Comparison of ENCODE assay signal across 8 cellular contexts in the genomic region with DNA sequence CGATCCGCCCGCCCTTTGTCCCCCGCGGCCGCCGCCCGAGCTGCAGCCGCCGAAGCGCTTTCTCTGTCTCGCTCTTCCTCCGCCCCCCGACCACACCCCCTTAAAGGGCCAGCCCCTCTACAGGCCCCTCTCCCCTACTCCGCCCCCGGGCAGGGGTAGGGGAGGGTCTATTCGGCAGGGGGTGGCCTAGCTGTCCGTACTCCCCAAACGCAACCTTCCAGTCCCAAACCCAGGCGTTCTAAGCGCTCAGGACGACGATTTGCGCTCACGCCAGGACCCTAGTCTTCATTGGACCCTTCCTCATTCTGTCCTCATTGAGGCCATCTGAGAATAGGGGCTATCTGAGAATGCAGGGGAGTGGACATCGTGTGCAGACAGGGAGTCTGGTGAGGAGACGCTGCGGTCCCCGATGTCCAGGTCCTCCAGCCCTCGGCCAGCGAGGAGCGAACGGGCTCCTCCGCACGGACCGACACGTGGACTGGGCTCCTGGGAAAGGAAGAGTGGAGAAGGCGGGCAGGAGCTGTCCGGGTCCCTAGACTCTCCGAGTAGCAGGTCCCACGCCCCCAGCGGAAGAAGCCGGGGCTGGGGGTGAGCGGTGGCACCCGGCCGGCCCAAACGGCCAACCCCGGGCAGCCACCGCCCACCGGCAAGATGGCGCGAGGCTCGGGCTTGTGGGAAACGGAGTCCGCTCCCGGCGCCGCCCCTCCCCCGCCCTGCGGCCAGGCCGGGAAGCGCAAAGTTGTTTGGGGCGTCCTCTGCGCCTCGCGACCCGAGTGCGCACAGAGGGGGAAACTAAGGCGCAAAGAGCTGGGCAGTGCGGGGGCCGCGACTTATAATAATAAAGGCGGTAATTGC. TPM values are rescaled to one million over a fixed set of nuclear protein-coding genes. Genes with fewer than 3 reads are reported as not detected.
DNase-seq lines count a peak whose midpoint lies in the region; ATAC-seq and TF ChIP-seq lines count a peak whose summit lies in the region.

Gene PPP1R14B, minus strand, starts transcription at position 70 of the 855 bp plus-strand sequence. CDS start 270 bp downstream, outside the sequence.

- DNase-seq in A673 (ENCODE audit: low spot score) (peak; percentile 95), RPMI7951 (ENCODE audit: low read depth) (peak; percentile 87), esophagus squamous epithelium (lab: John Stamatoyannopoulos, UW) (peak; percentile 43)
- DNase-seq in activated T-helper 1 cell treated with anti-CD3 and anti-CD28 coated beads, Interleukin-12 subunit alpha, Interleukin-12 subunit beta, Interleukin-2, Interleukin-4 antibody, amounts not matched to agents 30 ng/mL and 10 ng/mL and 1 ng/mL, durations not matched to agents 14 hours and 24 hours and 36 hours (ENCODE audit: low spot score) = peak; percentile 79

- H3K27me3 ChIP-seq in A673 (replicated peaks; ENCODE audit: insufficient read depth, low read depth, low read length, poor library complexity) (no peaks in the 10 kb centered on the region), esophagus squamous epithelium (no peaks in the 10 kb centered on the region), muscle layer of colon (ENCODE audit: control insufficient read depth in 1 of 2, insufficient read depth in 2 of 2, low read length in 2 of 2) (no peaks in the 10 kb centered on the region)

- POLR2A ChIA-PET in A673 (lab: Charles Lee; ENCODE audit: low non-redundant PET) = no interaction called here

- H3K9me3 ChIP-seq in A673 (ENCODE audit: low read depth, low read length, poor library complexity, severe bottlenecking) (no peaks in the 10 kb centered on the region), KOPT-K1 (ENCODE audit: insufficient read depth, low read length, poor library complexity, severe bottlenecking) (no peaks in the 10 kb centered on the region), esophagus squamous epithelium (no peaks in the 10 kb centered on the region), muscle layer of colon (ENCODE audit: low read length) (no peaks in the 10 kb centered on the region)

- peak within 1 kb of the TSS; percentile 94 for H3K4me3 Mint-ChIP-seq in activated T-helper 1 cell treated with anti-CD3 and anti-CD28 coated beads, Interleukin-12 subunit alpha, Interleukin-12 subunit beta, Interleukin-2, Interleukin-4 antibody, amounts not matched to agents 30 ng/mL and 10 ng/mL and 1 ng/mL, durations not matched to agents 14 hours and 24 hours and 36 hours
- H3K4me3 Mint-ChIP-seq in stimulated activated memory B cell treated with anti-CD40 and anti-IgM and Interleukin-4, amounts not matched to agents 10 μg/mL and 1 μg/mL and 100 μg/mL, for 72 hours = peak within 1 kb of the TSS; percentile 95

- no peaks in the 10 kb centered on the region for H3K9me3 Mint-ChIP-seq in activated T-helper 1 cell treated with anti-CD3 and anti-CD28 coated beads, Interleukin-12 subunit alpha, Interleukin-12 subunit beta, Interleukin-2, Interleukin-4 antibody, amounts not matched to agents 30 ng/mL and 10 ng/mL and 1 ng/mL, durations not matched to agents 14 hours and 24 hours and 36 hours
- no peaks in the 10 kb centered on the region for H3K9me3 Mint-ChIP-seq in stimulated activated memory B cell treated with anti-CD40 and anti-IgM and Interleukin-4, amounts not matched to agents 10 μg/mL and 1 μg/mL and 100 μg/mL, for 72 hours

- peak within 1 kb of the TSS; percentile 84 for H3K9ac ChIP-seq in muscle layer of colon (ENCODE audit: low read length)

- intact Hi-C loops in A673 (cut with micrococcal nuclease; ENCODE audit: unreplicated experiment) (loop anchor here (5.0 kb wide), 1 partner anchor 40 kb away; the partner anchor contains the start of gene FERMT3), esophagus squamous epithelium (cut with DNase I) (no loop called here)
- intact Hi-C loops in activated T-helper 1 cell treated with anti-CD3 and anti-CD28 coated beads, Interleukin-12 subunit alpha, Interleukin-12 subunit beta, Interleukin-2, Interleukin-4 antibody, amounts not matched to agents 30 ng/mL and 10 ng/mL and 1 ng/mL, durations not matched to agents 14 hours and 24 hours and 36 hours (cut with micrococcal nuclease) = loop anchor here (1.0 kb wide), 4 partner anchors 17 to 58 kb away; partner anchors contain the start of genes DNAJC4 and ESRRA

- peak; percentile 38 for ATAC-seq in GM19035 (IDR thresholded peaks at IDR 0.05; ENCODE audit: unreplicated experiment)
- ATAC-seq in stimulated activated memory B cell treated with anti-CD40 and anti-IgM and Interleukin-4, amounts not matched to agents 10 μg/mL and 1 μg/mL and 100 μg/mL, for 72 hours = peak; percentile 72

- TF ChIP-seq CTCF in A673 (conservative IDR thresholded peaks at IDR 0.05; ENCODE audit: low read depth, low read length) (no peak), esophagus squamous epithelium (IDR thresholded peaks at IDR 0.05) (peak in 4 of 6 experiments; percentile 17 to 35 (median 28))

- CTCF ChIA-PET in A673 (lab: Charles Lee) = interaction anchor here (0.6 kb wide), 1 partner anchor 43 kb away, joined by 3 read pairs; no protein-coding TSS in a partner anchor

- H3K36me3 ChIP-seq in A673 (ENCODE audit: insufficient read depth, low read length, poor library complexity, severe bottlenecking) (peaks cover 12% of the 10 kb centered on the region), KOPT-K1 (ENCODE audit: insufficient read depth, low read length) (peaks cover 18% of the 10 kb centered on the region), esophagus squamous epithelium (peaks cover 0 to 26% (median 0%) of the 10 kb centered on the region in 3 donors), muscle layer of colon (ENCODE audit: insufficient read depth, low read length) (peaks cover 13% of the 10 kb centered on the region)

- H3K4me1 Mint-ChIP-seq in activated T-helper 1 cell treated with anti-CD3 and anti-CD28 coated beads, Interleukin-12 subunit alpha, Interleukin-12 subunit beta, Interleukin-2, Interleukin-4 antibody, amounts not matched to agents 30 ng/mL and 10 ng/mL and 1 ng/mL, durations not matched to agents 14 hours and 24 hours and 36 hours (ENCODE audit: low read depth) = peaks cover 29% of the 10 kb centered on the region
- H3K4me1 Mint-ChIP-seq in stimulated activated memory B cell treated with anti-CD40 and anti-IgM and Interleukin-4, amounts not matched to agents 10 μg/mL and 1 μg/mL and 100 μg/mL, for 72 hours = peaks cover 64% of the 10 kb centered on the region

- peaks cover 1% of the 10 kb centered on the region for H3K27me3 Mint-ChIP-seq in activated T-helper 1 cell treated with anti-CD3 and anti-CD28 coated beads, Interleukin-12 subunit alpha, Interleukin-12 subunit beta, Interleukin-2, Interleukin-4 antibody, amounts not matched to agents 30 ng/mL and 10 ng/mL and 1 ng/mL, durations not matched to agents 14 hours and 24 hours and 36 hours (ENCODE audit: insufficient read depth)
- H3K27me3 Mint-ChIP-seq in stimulated activated memory B cell treated with anti-CD40 and anti-IgM and Interleukin-4, amounts not matched to agents 10 μg/mL and 1 μg/mL and 100 μg/mL, for 72 hours = no peaks in the 10 kb centered on the region

- H3K4me3 ChIP-seq in A673 (ENCODE audit: low read depth, low read length, poor library complexity, severe bottlenecking) = peak within 1 kb of the TSS; percentile 99
- peak within 1 kb of the TSS; percentile 46 to 88 (median 83) for H3K4me3 ChIP-seq in esophagus squamous epithelium
- H3K4me3 ChIP-seq in muscle layer of colon (ENCODE audit: low read depth in 1 of 2, low read length in 2 of 2) = peak within 1 kb of the TSS; percentile 72 to 100

- BruUV-seq in A673 (replicated peaks; lab: Mats Ljungman, UMichigan) = no TSS peak

- peak within 1 kb of the TSS; percentile 94 for H3K27ac Mint-ChIP-seq in activated T-helper 1 cell treated with anti-CD3 and anti-CD28 coated beads, Interleukin-12 subunit alpha, Interleukin-12 subunit beta, Interleukin-2, Interleukin-4 antibody, amounts not matched to agents 30 ng/mL and 10 ng/mL and 1 ng/mL, durations not matched to agents 14 hours and 24 hours and 36 hours
- H3K27ac Mint-ChIP-seq in stimulated activated memory B cell treated with anti-CD40 and anti-IgM and Interleukin-4, amounts not matched to agents 10 μg/mL and 1 μg/mL and 100 μg/mL, for 72 hours = peak within 1 kb of the TSS; percentile 88

- peaks cover 32% of the 10 kb centered on the region for H3K4me1 ChIP-seq in A673 (ENCODE audit: insufficient read depth, low read length, poor library complexity, severe bottlenecking)
- H3K4me1 ChIP-seq in esophagus squamous epithelium = peaks cover 46 to 79% (median 58%) of the 10 kb centered on the region in 3 donors
- H3K4me1 ChIP-seq in muscle layer of colon (ENCODE audit: insufficient read depth, low read length) = peaks cover 27% of the 10 kb centered on the region

- H3K27ac ChIP-seq in A673 (ENCODE audit: low read depth, low read length, poor library complexity, severe bottlenecking) (peak within 1 kb of the TSS; percentile 92), KOPT-K1 (ENCODE audit: low read depth, low read length, poor library complexity, severe bottlenecking) (peak within 1 kb of the TSS; percentile 87), esophagus squamous epithelium (peak within 1 kb of the TSS; percentile 89 to 100 (median 92)), muscle layer of colon (ENCODE audit: low read depth, low read length) (peak within 1 kb of the TSS; percentile 86)

- 0 to 1% methylated on average over 13 to 29 of the region's 73 CpGs for WGBS in esophagus squamous epithelium, 2 donors

- peaks cover 4% of the 10 kb centered on the region for H3K36me3 Mint-ChIP-seq in activated T-helper 1 cell treated with anti-CD3 and anti-CD28 coated beads, Interleukin-12 subunit alpha, Interleukin-12 subunit beta, Interleukin-2, Interleukin-4 antibody, amounts not matched to agents 30 ng/mL and 10 ng/mL and 1 ng/mL, durations not matched to agents 14 hours and 24 hours and 36 hours (ENCODE audit: low read depth)
- H3K36me3 Mint-ChIP-seq in stimulated activated memory B cell treated with anti-CD40 and anti-IgM and Interleukin-4, amounts not matched to agents 10 μg/mL and 1 μg/mL and 100 μg/mL, for 72 hours = peaks cover 18% of the 10 kb centered on the region

- TF ChIP-seq POLR2A in esophagus squamous epithelium (IDR thresholded peaks at IDR 0.05) = peak in 1 of 4 donors; percentile 51

RNA-seq across cellular contexts. Expression of gene PPP1R14B, which starts in this region (rescaled TPM):
- total RNA-seq in A673 (2021) (378 and 402 TPM in 2 replicates), esophagus squamous epithelium (100 to 1,000 TPM; 137 to 279 (median 203) TPM)
- 418 and 531 TPM in 2 replicates for total RNA-seq in RPMI7951 (2014; rRNA removed; shearing (Covaris generic))
- 238 and 248 TPM in 2 replicates for total RNA-seq in activated T-helper 1 cell treated with anti-CD3 and anti-CD28 coated beads, Interleukin-12 subunit alpha, Interleukin-12 subunit beta, Interleukin-2, Interleukin-4 antibody, amounts not matched to agents 30 ng/mL and 10 ng/mL and 1 ng/mL, durations not matched to agents 14 hours and 24 hours and 36 hours

Comparison
In these comparisons a context has a peak if more than half of its experiments do, and no peak if none do; other contexts are left out.
1. Peak in every context shown above with its lines: DNase-seq, ATAC-seq, H3K4me3 ChIP-seq and H3K27ac ChIP-seq.
2. DNase-seq: peak in every context shown above with its lines; median percentile 95 in A673; 87 in RPMI7951; 79 in activated T-helper 1 cell treated with anti-CD3 and anti-CD28 coated beads, Interleukin-12 subunit alpha, Interleukin-12 subunit beta, Interleukin-2, Interleukin-4 antibody, amounts not matched to agents 30 ng/mL and 10 ng/mL and 1 ng/mL, durations not matched to agents 14 hours and 24 hours and 36 hours; 43 in esophagus squamous epithelium.